ENCODE assay signal across 8 cellular contexts in genomic region chr11:86740628-86741488, GRCh38. TPM values are rescaled to one million over a fixed set of nuclear protein-coding genes. Genes with fewer than 3 reads are reported as not detected.
DNase-seq lines count a peak whose midpoint lies in the region; ATAC-seq, FAIRE-seq and TF ChIP-seq lines count a peak whose summit lies in the region.

No MANE protein-coding gene starts in this region.

- DNase-seq in natural killer cell treated with Interleukin-12 subunit alpha and Interleukin-12 subunit beta and Interleukin-15 and Interleukin-18, amount 100 ng/mL, for 72 hours (ENCODE audit: low spot score), result no peak
- DNase-seq in natural killer cell (no peak), T1000 (lab: John Stamatoyannopoulos, UW) (peak; percentile 47), foreskin fibroblast (peak; percentile 94 to 97), osteoblast (ENCODE audit: insufficient read length, low spot score, missing footprints) (peak; percentile 73), small intestine (no peak), T-helper 17 cell (no peak)

- TF ChIP-seq CTCF in natural killer cell (IDR thresholded peaks at IDR 0.05), result no peak
- TF ChIP-seq CTCF in foreskin fibroblast (IDR thresholded peaks at IDR 0.05; ENCODE audit: low read depth, low read length), result no peak
- TF ChIP-seq CTCF in osteoblast (IDR thresholded peaks at IDR 0.05; ENCODE audit: extremely low read depth, low read depth, low read length), result no peak

- H3K27me3 Mint-ChIP-seq in natural killer cell treated with Interleukin-12 subunit alpha and Interleukin-12 subunit beta and Interleukin-15 and Interleukin-18, amount 100 ng/mL, for 72 hours, result no peaks in the 10 kb centered on the region
- no peaks in the 10 kb centered on the region for H3K27me3 Mint-ChIP-seq in natural killer cell (ENCODE audit: low read depth in 2 of 2)
- H3K27me3 Mint-ChIP-seq in T-helper 17 cell, result peaks cover 22% of the 10 kb centered on the region

- peaks cover 80% of the 10 kb centered on the region for H3K4me1 ChIP-seq in osteoblast (ENCODE audit: insufficient read depth, low read length)
- H3K4me1 ChIP-seq in small intestine (ENCODE audit: control insufficient read depth in 2 of 2, insufficient read depth in 1 of 2, low read depth in 1 of 2, low read length in 1 of 2), result peaks cover 0 to 4% of the 10 kb centered on the region in 2 donors

- H3K36me3 ChIP-seq in osteoblast (ENCODE audit: insufficient read depth, low read length) (no peaks in the 10 kb centered on the region), small intestine (ENCODE audit: control insufficient read depth in 2 of 2, insufficient read depth in 2 of 2, low read length in 2 of 2) (no peaks in the 10 kb centered on the region)

- H3K4me2 ChIP-seq in osteoblast (ENCODE audit: insufficient read depth, low read length), result peak overlapping the region; percentile 49

- no peak overlapping the region for H3K4me3 Mint-ChIP-seq in natural killer cell treated with Interleukin-12 subunit alpha and Interleukin-12 subunit beta and Interleukin-15 and Interleukin-18, amount 100 ng/mL, for 72 hours
- H3K4me3 Mint-ChIP-seq in natural killer cell (no peak overlapping the region), T-helper 17 cell (no peak overlapping the region)

- no peak for FAIRE-seq in small intestine (lab: Jason Lieb, UNC)

- peak overlapping the region in 1 of 2 donors; percentile 23 for H3K27ac Mint-ChIP-seq in natural killer cell treated with Interleukin-12 subunit alpha and Interleukin-12 subunit beta and Interleukin-15 and Interleukin-18, amount 100 ng/mL, for 72 hours
- H3K27ac Mint-ChIP-seq in natural killer cell (no peak overlapping the region), T-helper 17 cell (no peak overlapping the region)

- H3K36me3 Mint-ChIP-seq in natural killer cell treated with Interleukin-12 subunit alpha and Interleukin-12 subunit beta and Interleukin-15 and Interleukin-18, amount 100 ng/mL, for 72 hours, result no peaks in the 10 kb centered on the region
- H3K36me3 Mint-ChIP-seq in natural killer cell (no peaks in the 10 kb centered on the region), T-helper 17 cell (ENCODE audit: low read depth) (no peaks in the 10 kb centered on the region)

- H3K4me1 Mint-ChIP-seq in natural killer cell treated with Interleukin-12 subunit alpha and Interleukin-12 subunit beta and Interleukin-15 and Interleukin-18, amount 100 ng/mL, for 72 hours (ENCODE audit: low read depth in 2 of 2), result peaks cover 7 to 11% of the 10 kb centered on the region in 2 donors
- no peaks in the 10 kb centered on the region for H3K4me1 Mint-ChIP-seq in natural killer cell
- H3K4me1 Mint-ChIP-seq in T-helper 17 cell, result no peaks in the 10 kb centered on the region

- no peaks in the 10 kb centered on the region for H4K20me1 ChIP-seq in osteoblast (ENCODE audit: insufficient read depth, low read length)

- ATAC-seq in natural killer cell treated with Interleukin-12 subunit alpha and Interleukin-12 subunit beta and Interleukin-15 and Interleukin-18, amount 100 ng/mL, for 72 hours, result peak; percentile 45 to 52
- ATAC-seq in natural killer cell, result no peak
- ATAC-seq in HG02840 (IDR thresholded peaks at IDR 0.05; ENCODE audit: low FRiP score, unreplicated experiment), result no peak
- ATAC-seq in T-helper 17 cell, result no peak

- H2AFZ ChIP-seq in osteoblast (ENCODE audit: low read length), result peak overlapping the region; percentile 37

- H3K79me2 ChIP-seq in osteoblast (ENCODE audit: insufficient read depth, low read length), result no peaks in the 10 kb centered on the region

- H3K27me3 ChIP-seq in osteoblast (ENCODE audit: insufficient read depth, low read length) (no peaks in the 10 kb centered on the region), small intestine (ENCODE audit: control insufficient read depth in 2 of 2, insufficient read depth in 2 of 2, low read length in 2 of 2) (no peaks in the 10 kb centered on the region)

- no peaks in the 10 kb centered on the region for H3K9me3 Mint-ChIP-seq in natural killer cell treated with Interleukin-12 subunit alpha and Interleukin-12 subunit beta and Interleukin-15 and Interleukin-18, amount 100 ng/mL, for 72 hours
- H3K9me3 Mint-ChIP-seq in natural killer cell, result no peaks in the 10 kb centered on the region

- H3K9me3 ChIP-seq in osteoblast (ENCODE audit: low read depth, low read length), result no peaks in the 10 kb centered on the region
- H3K9me3 ChIP-seq in small intestine (ENCODE audit: control insufficient read depth, low read depth), result no peaks in the 10 kb centered on the region
- no peaks in the 10 kb centered on the region for H3K9me3 ChIP-seq in T-helper 17 cell (ENCODE audit: control insufficient read depth, low read length, poor library complexity, severe bottlenecking)

- intact Hi-C loops in natural killer cell (cut with micrococcal nuclease), result no loop called here

- WGBS in small intestine, 3 donors, result 62 to 79% (median 74%) methylated on average over 7 of the region's 7 CpGs

- H3K4me3 ChIP-seq in foreskin fibroblast (ENCODE audit: low read depth in 1 of 2, low read length in 2 of 2) (no peak overlapping the region), osteoblast (ENCODE audit: insufficient read depth, low read length) (peak overlapping the region; percentile 16), small intestine (ENCODE audit: low read depth in 1 of 2, low read length in 2 of 2) (no peak overlapping the region)

- H3K27ac ChIP-seq in osteoblast (ENCODE audit: low read depth, low read length), result peak overlapping the region; percentile 99
- peak overlapping the region in 1 of 2 donors; percentile 94 for H3K27ac ChIP-seq in small intestine (ENCODE audit: low read depth in 1 of 2, low read length in 1 of 2)

RNA-seq across cellular contexts. Expression of gene PRSS23, which starts 59.5 kb away (rescaled TPM):
- total RNA-seq in natural killer cell treated with Interleukin-12 subunit alpha and Interleukin-12 subunit beta and Interleukin-15 and Interleukin-18, amount 100 ng/mL, for 72 hours, result 1 to 10 TPM in 1 of 2 donors, under 1 TPM in 1; 0.95 to 3.4 TPM
- 10 to 100 TPM; 79.3 to 96.5 (median 84.3) TPM for total RNA-seq in natural killer cell
- 826 and 895 TPM in 2 replicates for total RNA-seq in osteoblast
- polyA plus RNA-seq in small intestine, result 10 to 100 TPM in 1 of 3 donors, 1 to 10 TPM in 1, under 1 TPM in 1; 0.89 to 25.6 (median 1.4) TPM
- total RNA-seq in T-helper 17 cell, result not detected

Comparison
In these comparisons a context has a peak if more than half of its experiments do, and no peak if none do; other contexts are left out.
1. ATAC-seq: peak in natural killer cell treated with Interleukin-12 subunit alpha and Interleukin-12 subunit beta and Interleukin-15 and Interleukin-18, amount 100 ng/mL, for 72 hours (2 of 2); none in natural killer cell (0 of 3), HG02840 (single experiment) and T-helper 17 cell (single experiment).
2. RNA of gene PRSS23, which starts 59.5 kb away (total RNA-seq): 826 to 895 TPM in osteoblast and 79.3 to 96.5 TPM in natural killer cell; 0.95 to 3.4 TPM in natural killer cell treated with Interleukin-12 subunit alpha and Interleukin-12 subunit beta and Interleukin-15 and Interleukin-18, amount 100 ng/mL, for 72 hours and not detected in T-helper 17 cell; every median in the first group is over 10 times any median in the second.
3. DNase-seq: peak in T1000 (single experiment), foreskin fibroblast (2 of 2) and osteoblast (single experiment); none in natural killer cell treated with Interleukin-12 subunit alpha and Interleukin-12 subunit beta and Interleukin-15 and Interleukin-18, amount 100 ng/mL, for 72 hours (single experiment), natural killer cell (single experiment), small intestine (single experiment) and T-helper 17 cell (0 of 3).